In genomic region chr1:54950361-54951163, GRCh38 we compare ENCODE assay signal across 8 cellular contexts. TPM values are rescaled to one million over a fixed set of nuclear protein-coding genes. Genes with fewer than 3 reads are reported as not detected.
DNase-seq lines count a peak whose midpoint lies in the region; ATAC-seq and TF ChIP-seq lines count a peak whose summit lies in the region.

No MANE protein-coding gene starts in this region.

- no peaks in the 10 kb centered on the region for H4K20me1 ChIP-seq in SK-N-SH (ENCODE audit: insufficient read depth)

- no peaks in the 10 kb centered on the region for H3K9me3 ChIP-seq in SK-N-SH

- WGBS in SK-N-SH (ENCODE audit: low lambda C conversion rate), result 33% methylated on average over 25 of the region's 27 CpGs

- no peak for ATAC-seq in HG02840 (IDR thresholded peaks at IDR 0.05; ENCODE audit: low FRiP score, unreplicated experiment)

- no peaks in the 10 kb centered on the region for H3K27me3 ChIP-seq in SK-N-SH (ENCODE audit: insufficient read depth)

- H3K9ac ChIP-seq in SK-N-SH, result peak overlapping the region; percentile 37; the same call in 1 of the 2 replicates

- H3F3A ChIP-seq in SK-N-SH (replicated peaks; ENCODE audit: insufficient read depth), result peaks cover 6% of the 10 kb centered on the region

- peak; percentile 85 for TF ChIP-seq RAD21 in SK-N-SH (IDR thresholded peaks at IDR 0.05; ENCODE audit: low read length)

- POLR2A ChIA-PET in SK-N-SH (lab: Yijun Ruan, JAX), result interaction anchor here (0.7 to 1.6 kb wide), 3 partner anchors 41 to 72 kb away, joined by 3 to 10 read pairs (median 3); no protein-coding TSS in a partner anchor

- peak overlapping the region in 1 of 2 experiments; percentile 54; a peak in 2 of 4 replicates for H3K27ac ChIP-seq in SK-N-SH (ENCODE audit: low read depth in 2 of 2, low read length in 1 of 2)

- H3K4me2 ChIP-seq in SK-N-SH, result peak overlapping the region; percentile 58; the same call in 1 of the 2 replicates

- no peaks in the 10 kb centered on the region for H3K36me3 ChIP-seq in SK-N-SH (replicated peaks in 1 of 2; ENCODE audit: control insufficient read depth in 1 of 2, insufficient read depth in 2 of 2, low read length in 1 of 2)

- H3K4me3 ChIP-seq in GM12875 (ENCODE audit: low read depth, low read length), result no peak overlapping the region
- H3K4me3 ChIP-seq in SK-N-SH (ENCODE audit: low read depth in 2 of 2, low read length in 1 of 2), result no peak overlapping the region; a peak in 2 of 4 replicates

- H2AFZ ChIP-seq in SK-N-SH (ENCODE audit: low read depth), result peak overlapping the region; percentile 99

- TF ChIP-seq CTCF in GM12875 (IDR thresholded peaks at IDR 0.05; ENCODE audit: borderline replicate concordance, insufficient read depth, low read depth, low read length) (peak; percentile 52), SK-N-SH (IDR thresholded peaks at IDR 0.05) (peak; percentile 81)

- CTCF ChIA-PET in SK-N-SH (lab: Yijun Ruan, JAX), result interaction anchor here (0.6 to 15.1 kb wide), 44 partner anchors 10 to 1587 kb away, joined by 3 to 390 read pairs (median 5); partner anchors contain the start of genes BSND, PCSK9 and TMEM61

- H3K79me2 ChIP-seq in SK-N-SH (ENCODE audit: insufficient read depth), result no peaks in the 10 kb centered on the region

- no peak for TF ChIP-seq EP300 in SK-N-SH (IDR thresholded peaks at IDR 0.05; ENCODE audit: borderline replicate concordance in 1 of 2, low read depth in 1 of 2, low read length in 1 of 2)

- peaks cover 7 to 9% of the 10 kb centered on the region in 2 experiments; a peak in 2 of 4 replicates for H3K4me1 ChIP-seq in SK-N-SH (ENCODE audit: control insufficient read depth in 1 of 2, insufficient read depth in 2 of 2, low read depth in 1 of 2, low read length in 1 of 2)

- no peaks in the 10 kb centered on the region for H3K9me2 ChIP-seq in SK-N-SH

- DNase-seq in 8988T (peak; percentile 44), NCI-H1048 (lab: John Stamatoyannopoulos, UW) (peak; percentile 32), SK-N-SH (peak; percentile 76), anterior cingulate cortex (lab: John Stamatoyannopoulos, UW) (peak in 55 of 58 donors; percentile 11 to 86 (median 65)), hepatic stellate cell (ENCODE audit: low spot score) (peak; percentile 82), putamen (ENCODE audit: low spot score) (peak; percentile 82)

TF ChIP-seq in SK-N-SH, 30 proteins besides CTCF, POLR2A, EP300 and RAD21:
- TF ChIP-seq NFIC (IDR thresholded peaks at IDR 0.05; ENCODE audit: borderline replicate concordance) (0 out of 2 replicates have a peak, but pooled peaks have one; percentile 50), YY1 (IDR thresholded peaks at IDR 0.05; ENCODE audit: low read depth) (peak; percentile 72; the same call in 1 of the 2 replicates), RCOR1 (IDR thresholded peaks at IDR 0.05; ENCODE audit: low read length) (0 out of 2 replicates have a peak, but pooled peaks have one; percentile 48), GABPA (IDR thresholded peaks at IDR 0.05; ENCODE audit: low read depth) (no peak), SMC3 (IDR thresholded peaks at IDR 0.05; ENCODE audit: low read depth, low read length) (peak; percentile 78), TAF1 (IDR thresholded peaks at IDR 0.05; ENCODE audit: borderline replicate concordance, low read depth, low read length) (peak; percentile 58; the same call in 1 of the 2 replicates), CHD2 (IDR thresholded peaks at IDR 0.05; ENCODE audit: low read length, partially characterized antibody) (no peak)

RNA-seq across cellular contexts. Expression of gene TMEM61, which starts 29.9 kb away (rescaled TPM):
- polyA plus RNA-seq in SK-N-SH (2012; rRNA removed), result not detected in 2 replicates
- polyA plus RNA-seq in SK-N-SH (2012; cell fraction: cytosol; rRNA removed), result not detected in 2 replicates
- polyA plus RNA-seq in SK-N-SH (2012; cell fraction: nucleus; rRNA removed), result not detected in 2 replicates

RNA-seq across cellular contexts. Expression of gene BSND, which starts 48.2 kb away (rescaled TPM):
- polyA plus RNA-seq in SK-N-SH (2012; rRNA removed), result not detected in 2 replicates
- polyA plus RNA-seq in SK-N-SH (2012; cell fraction: cytosol; rRNA removed), result not detected in 2 replicates
- not detected in 2 replicates for polyA plus RNA-seq in SK-N-SH (2012; cell fraction: nucleus; rRNA removed)

Comparison
In these comparisons a context has a peak if more than half of its experiments do, and no peak if none do; other contexts are left out.
1. DNase-seq: peak in every context shown above with its lines; median percentile 82 in hepatic stellate cell; 82 in putamen; 76 in SK-N-SH; 65 in anterior cingulate cortex; 44 in 8988T; 32 in NCI-H1048.